10 cellular contexts compared by ENCODE assay signal in the genomic region with DNA sequence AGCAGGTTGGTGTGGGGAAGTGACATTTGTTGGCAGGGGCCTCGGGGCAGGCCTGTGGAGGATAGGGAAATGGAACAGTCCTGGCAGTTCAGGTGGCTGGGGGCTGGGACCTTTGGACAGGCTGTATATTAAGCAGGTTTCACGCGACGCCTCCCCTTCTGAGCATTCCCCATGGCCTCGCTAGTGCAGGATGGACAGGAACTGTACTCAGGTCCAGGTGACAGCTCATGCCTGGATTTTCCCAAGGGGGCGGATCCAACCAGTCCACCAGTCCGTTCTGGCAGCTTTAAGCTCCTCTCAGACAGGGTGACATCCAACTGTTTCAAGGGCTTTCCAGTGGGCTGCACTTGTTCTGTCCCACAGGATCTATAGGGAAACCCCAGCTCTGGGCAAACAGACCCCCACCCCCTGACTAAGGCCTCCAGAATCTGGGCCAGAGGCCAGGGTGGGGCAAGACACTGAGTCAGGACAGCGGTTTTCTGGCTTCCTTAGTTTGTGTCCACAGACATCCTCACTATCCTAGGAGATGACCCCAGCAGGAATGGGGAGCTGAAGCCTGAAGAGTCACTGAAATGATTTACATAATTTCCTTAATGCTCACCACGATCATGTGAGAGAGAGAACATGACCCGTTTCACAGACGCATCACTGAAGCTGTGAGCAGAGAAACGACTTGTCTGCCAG. TPM values are rescaled to one million over a fixed set of nuclear protein-coding genes. Genes with fewer than 3 reads are reported as not detected.
DNase-seq lines count a peak whose midpoint lies in the region; ATAC-seq, FAIRE-seq and TF ChIP-seq lines count a peak whose summit lies in the region.
"Had no signal": no experiment of that assay in that cellular context is flagged by ENCODE, and none has a peak within 500 bp of the region (broad histone marks: within the 10 kb centered on the region; RNA-seq: fewer than 3 reads in every experiment).

No MANE protein-coding gene starts in this region.

- no peak overlapping the region for H3K4me3 ChIP-seq in PC-9
- no peak overlapping the region for H3K4me3 ChIP-seq in H1 (ENCODE audit: extremely low read depth in 1 of 4, insufficient read depth in 2 of 4, low read depth in 3 of 4, low read length in 4 of 4)

- no peak overlapping the region for H3K9ac ChIP-seq in H1 (replicated peaks in 1 of 4; ENCODE audit: extremely low read depth in 1 of 4, low read depth in 3 of 4, low read length in 3 of 4)

- no peak overlapping the region for H2BK120ac ChIP-seq in H1 (replicated peaks; ENCODE audit: low read depth, low read length)

- H3K23ac ChIP-seq in H1 (ENCODE audit: insufficient read length), result no peak overlapping the region

- H3K56ac ChIP-seq in H1 (replicated peaks; ENCODE audit: insufficient read length, low read depth, low read length), result no peak overlapping the region

- no peak overlapping the region for H3K14ac ChIP-seq in H1 (ENCODE audit: insufficient read length)

- POLR2A ChIA-PET in PC-9 (lab: Charles Lee; ENCODE audit: unreplicated experiment), result interaction anchor here (0.5 kb wide), 1 partner anchor 24 kb away, joined by 4 read pairs; no protein-coding TSS in a partner anchor
- POLR2A ChIA-PET in H1 (lab: Charles Lee; ENCODE audit: partially characterized antibody), result no interaction called here

- intact Hi-C loops in PC-9 (cut with micrococcal nuclease; ENCODE audit: unreplicated experiment), result no loop called here
- intact Hi-C loops in posterior vena cava (cut with DNase I), result no loop called here

- no peak overlapping the region for H4K8ac ChIP-seq in H1 (ENCODE audit: extremely low read depth, insufficient read depth, low read length)

- peak; percentile 100 for DNase-seq in ELR (ENCODE audit: low read depth)
- DNase-seq in PC-9, result peak; percentile 80 to 90
- no peak for DNase-seq in H1 (ENCODE audit: low read depth in 1 of 2, low spot score in 2 of 2)
- DNase-seq in posterior vena cava (ENCODE audit: low spot score), result peak; percentile 81
- no peak for DNase-seq in G401 (ENCODE audit: low spot score)
- DNase-seq: naive thymus-derived CD8-positive, alpha-beta T cell; NCI-H2029 treated with DMSO at 0.1 percent for 48 hours had no signal

- no peak overlapping the region for H2BK12ac ChIP-seq in H1 (ENCODE audit: low read depth, low read length)

- no peak overlapping the region for H2AK5ac ChIP-seq in H1 (ENCODE audit: low read depth, low read length)

- H3K4me1 ChIP-seq in PC-9 (replicated peaks; ENCODE audit: insufficient read depth) (peaks cover 45% of the 10 kb centered on the region), H1 (replicated peaks in 1 of 4; ENCODE audit: control insufficient read depth in 3 of 4, insufficient read depth in 4 of 4, low read length in 3 of 4) (no peaks in the 10 kb centered on the region)

- peaks cover 23% of the 10 kb centered on the region for H3F3A ChIP-seq in PC-9 (ENCODE audit: insufficient read depth, low read depth)

- H3K9me3 ChIP-seq in PC-9 (ENCODE audit: insufficient read depth, low read depth) (no peaks in the 10 kb centered on the region), H1 (ENCODE audit: insufficient read depth in 2 of 2, low read depth in 1 of 2, low read length in 1 of 2) (no peaks in the 10 kb centered on the region)

- no peak for FAIRE-seq in H1 (lab: Jason Lieb, UNC)

- no peaks in the 10 kb centered on the region for H4K20me1 ChIP-seq in PC-9 (ENCODE audit: insufficient read depth)
- H4K20me1 ChIP-seq in H1 (replicated peaks in 1 of 2; ENCODE audit: control insufficient read depth in 1 of 2, insufficient read depth in 2 of 2, low read length in 2 of 2), result no peaks in the 10 kb centered on the region

- H3K9me2 ChIP-seq in PC-9 (ENCODE audit: insufficient read depth), result no peaks in the 10 kb centered on the region

- no peaks in the 10 kb centered on the region for H3K36me3 ChIP-seq in PC-9 (ENCODE audit: low read depth)
- no peaks in the 10 kb centered on the region for H3K36me3 ChIP-seq in H1 (ENCODE audit: control insufficient read depth in 2 of 4, insufficient read depth in 4 of 4, low read length in 3 of 4)

- in situ Hi-C loops in G401 (cut with HindIII; ENCODE audit: low sequenced_read_pairs), result no loop called here

- H3K79me1 ChIP-seq in H1 (ENCODE audit: low read depth, low read length), result no peaks in the 10 kb centered on the region

- H3K27me3 ChIP-seq in PC-9 (ENCODE audit: insufficient read depth, low read depth) (no peaks in the 10 kb centered on the region), H1 (replicated peaks in 1 of 4; ENCODE audit: control insufficient read depth in 3 of 4, extremely low read depth in 1 of 4, insufficient read depth in 3 of 4, low read length in 3 of 4) (no peaks in the 10 kb centered on the region)

- no peak overlapping the region for H4K91ac ChIP-seq in H1 (replicated peaks; ENCODE audit: insufficient read length, low read length)

- no peak for TF ChIP-seq CTCF in PC-9 (conservative IDR thresholded peaks at IDR 0.05)
- no peak for TF ChIP-seq CTCF in H1 (IDR thresholded peaks at IDR 0.05; ENCODE audit: control extremely low read depth in 1 of 3, insufficient read depth in 1 of 3, low read depth in 1 of 3, low read length in 3 of 3)

- H2AFZ ChIP-seq in PC-9, result no peak overlapping the region
- no peak overlapping the region for H2AFZ ChIP-seq in H1 (ENCODE audit: low read length)

- CTCF ChIA-PET in PC-9 (lab: Charles Lee) (no interaction called here), H1 (lab: Charles Lee; ENCODE audit: partially characterized antibody) (interaction anchor here (0.9 kb wide), 1 partner anchor 110 kb away, joined by 3 read pairs; no protein-coding TSS in a partner anchor)

- no peak overlapping the region for H2BK15ac ChIP-seq in H1 (ENCODE audit: low read length)

- H3K79me2 ChIP-seq in PC-9 (ENCODE audit: low read depth), result no peaks in the 10 kb centered on the region
- H3K79me2 ChIP-seq in H1 (ENCODE audit: control insufficient read depth in 1 of 2, insufficient read depth in 2 of 2, low read length in 2 of 2), result no peaks in the 10 kb centered on the region

- H4K5ac ChIP-seq in H1 (ENCODE audit: insufficient read length, low read depth, low read length), result no peak overlapping the region

- peak overlapping the region; percentile 22; the same call in 1 of the 2 replicates for H3K18ac ChIP-seq in H1 (ENCODE audit: extremely low read depth, low read length)

- no peaks in the 10 kb centered on the region for H3K23me2 ChIP-seq in H1 (ENCODE audit: low read depth, low read length)

- TF ChIP-seq RAD21 in H1 (IDR thresholded peaks at IDR 0.05 in 1 of 2, conservative IDR thresholded peaks at IDR 0.05 in 1 of 2; ENCODE audit: low read depth in 2 of 2, low read length in 2 of 2), result no peak

- TF ChIP-seq POLR2A in H1 (IDR thresholded peaks at IDR 0.05; ENCODE audit: control extremely low read depth in 1 of 2, low read depth in 2 of 2, low read length in 2 of 2), result no peak

- peak overlapping the region; percentile 61 for H3K4me2 ChIP-seq in PC-9
- H3K4me2 ChIP-seq in H1 (ENCODE audit: insufficient read depth in 1 of 2, low read depth in 2 of 2, low read length in 2 of 2), result no peak overlapping the region

- no peak for ATAC-seq in HG02623 (IDR thresholded peaks at IDR 0.05; ENCODE audit: unreplicated experiment)
- ATAC-seq in HG03175 (IDR thresholded peaks at IDR 0.05; ENCODE audit: unreplicated experiment), result no peak
- ATAC-seq: naive thymus-derived CD8-positive, alpha-beta T cell; WTC11 had no signal

- H3K4ac ChIP-seq in H1 (replicated peaks; ENCODE audit: insufficient read length, low read depth, low read length), result no peak overlapping the region

- BruUV-seq in PC-9 (replicated peaks; lab: Mats Ljungman, UMichigan), result no TSS peak

- H3K27ac ChIP-seq in PC-9, result peak overlapping the region; percentile 76
- H3K27ac ChIP-seq in H1 (ENCODE audit: low read depth, low read length), result no peak overlapping the region

- WGBS in H1 (ENCODE audit: extremely low coverage in 1 of 2, insufficient coverage in 1 of 2, insufficient read length in 1 of 2, insufficient replicate concordance in 2 of 2, low coverage in 1 of 2, low lambda C conversion rate in 2 of 2, missing lambda C conversion rate in 1 of 2), 2 experiments, result 88% methylated on average over 12 of the region's 12 CpGs; no CpG with 5 or more reads in 1 of the 2 experiments

- no peak overlapping the region for H2BK5ac ChIP-seq in H1 (ENCODE audit: low read depth, low read length)

- no peak for TF ChIP-seq EP300 in H1 (IDR thresholded peaks at IDR 0.05; ENCODE audit: borderline replicate concordance in 1 of 2, low read depth in 2 of 2, low read length in 2 of 2)

- no peak overlapping the region for H2BK20ac ChIP-seq in H1 (ENCODE audit: low read length)

TF ChIP-seq in H1, 55 proteins besides CTCF, POLR2A, EP300 and RAD21 (continues in another document):
- TF ChIP-seq EGR1 (IDR thresholded peaks at IDR 0.05; ENCODE audit: borderline replicate concordance, low read depth, low read length) (no peak), RNF2 (IDR thresholded peaks at IDR 0.05; ENCODE audit: borderline replicate concordance, low read depth, low read length, missing control alignments, poor library complexity, severe bottlenecking) (no peak)

RNA-seq across cellular contexts. Expression of a gene that starts 20.9 kb away (rescaled TPM):
- total RNA-seq in PC-9 (2021) (not detected in 2 replicates), posterior vena cava (not detected)
- total RNA-seq in H1 (2021; fragmentation: NEBNext Ultra II Directional; extraction: Animal tissue kit (Norgen Biotek cat#: 25700)), result not detected in 2 replicates
- not detected in 2 replicates for polyA plus RNA-seq in H1 (2011; rRNA removed)
- not detected for polyA plus RNA-seq in H1 (2011; cell fraction: cytosol; rRNA removed)
- polyA plus RNA-seq in H1 (2011; cell fraction: nucleus; rRNA removed), result not detected
- polyA plus RNA-seq in H1 (2012, experiment 1 of 2), result not detected in 4 replicates
- not detected for polyA plus RNA-seq in H1 (2012, experiment 2 of 2)
- not detected for polyA plus RNA-seq in H1 (2013, experiment 1 of 2)
- not detected for polyA plus RNA-seq in H1 (2013, experiment 2 of 2)
- polyA minus RNA-seq in H1 (2011; rRNA and poly(A)+ RNA removed), result not detected in 2 replicates
- not detected for polyA minus RNA-seq in H1 (2011; cell fraction: cytosol; rRNA and poly(A)+ RNA removed)
- not detected for polyA minus RNA-seq in H1 (2011; cell fraction: nucleus; rRNA and poly(A)+ RNA removed)
- not detected in 2 replicates for total RNA-seq in G401 (2014; rRNA removed; shearing (Covaris generic))
- total RNA-seq: naive thymus-derived CD8-positive, alpha-beta T cell; WTC11 had no signal
- polyA plus RNA-seq: naive thymus-derived CD8-positive, alpha-beta T cell had no signal

RNA-seq across cellular contexts. Expression of a gene that starts 34.1 kb away (rescaled TPM):
- total RNA-seq in PC-9 (2021), result not detected in 2 replicates
- not detected in 2 replicates for total RNA-seq in H1 (2021; fragmentation: NEBNext Ultra II Directional; extraction: Animal tissue kit (Norgen Biotek cat#: 25700))
- polyA plus RNA-seq in H1 (2011; rRNA removed), result not detected in 2 replicates
- not detected for polyA plus RNA-seq in H1 (2011; cell fraction: cytosol; rRNA removed)
- not detected for polyA plus RNA-seq in H1 (2011; cell fraction: nucleus; rRNA removed)
- not detected in 4 replicates for polyA plus RNA-seq in H1 (2012, experiment 1 of 2)
- polyA plus RNA-seq in H1 (2012, experiment 2 of 2), result not detected
- polyA plus RNA-seq in H1 (2013, experiment 1 of 2), result not detected
- polyA plus RNA-seq in H1 (2013, experiment 2 of 2), result not detected
- polyA minus RNA-seq in H1 (2011; rRNA and poly(A)+ RNA removed), result not detected in 2 replicates
- not detected for polyA minus RNA-seq in H1 (2011; cell fraction: cytosol; rRNA and poly(A)+ RNA removed)
- not detected for polyA minus RNA-seq in H1 (2011; cell fraction: nucleus; rRNA and poly(A)+ RNA removed)
- not detected for total RNA-seq in posterior vena cava
- total RNA-seq in G401 (2014; rRNA removed; shearing (Covaris generic)), result not detected in 2 replicates
- total RNA-seq: naive thymus-derived CD8-positive, alpha-beta T cell; WTC11 had no signal
- polyA plus RNA-seq: naive thymus-derived CD8-positive, alpha-beta T cell had no signal

Comparison
In these comparisons a context has a peak if more than half of its experiments do, and no peak if none do; other contexts are left out.
1. DNase-seq: peak in ELR (single experiment), PC-9 (2 of 2) and posterior vena cava (single experiment); none in H1 (0 of 2) and G401 (single experiment).